ENCODE assay signal across 2 cellular contexts in the genomic region with DNA sequence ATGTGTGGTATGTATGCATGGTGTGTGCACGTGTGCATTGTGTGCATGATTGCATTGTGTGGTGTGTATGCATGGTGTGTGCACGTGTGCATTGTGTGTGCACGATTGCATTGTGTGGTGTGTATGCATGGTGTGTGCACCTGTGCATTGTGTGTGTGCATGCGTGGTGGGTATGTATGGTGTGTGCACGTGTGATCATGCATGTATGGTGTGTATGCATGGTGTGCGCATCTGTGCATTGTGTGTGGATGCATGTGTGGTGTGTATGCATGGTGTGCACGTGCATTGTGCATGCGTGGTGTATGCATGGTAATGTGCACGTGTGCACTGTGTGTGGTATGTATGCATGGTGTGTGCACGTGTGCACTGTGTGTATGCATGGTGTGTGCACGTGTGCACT.
TF ChIP-seq lines count a peak whose summit lies in the region.

No MANE protein-coding gene starts in this region.

TF ChIP-seq in K562, 482 proteins besides CTCF, POLR2A, EP300 and RAD21:
- TF ChIP-seq ZNF134 (CRISPR knock-in tag; conservative IDR thresholded peaks at IDR 0.05) (no peak), SUPT5H (IDR thresholded peaks at IDR 0.05) (peak; percentile 39; the same call in 1 of the 2 replicates), GTF2F1 (IDR thresholded peaks at IDR 0.05; ENCODE audit: low read depth, low read length) (no peak), CREB1 (IDR thresholded peaks at IDR 0.05) (no peak), CREB1 (CRISPR knock-in tag; IDR thresholded peaks at IDR 0.05) (no peak), EHMT2 (IDR thresholded peaks at IDR 0.05) (no peak), ZNF41 (CRISPR knock-in tag; conservative IDR thresholded peaks at IDR 0.05) (no peak), PCBP2 (IDR thresholded peaks at IDR 0.05; ENCODE audit: low read depth, low read length, poor library complexity, severe bottlenecking) (no peak), ZNF124 (CRISPR knock-in tag; IDR thresholded peaks at IDR 0.05) (no peak), NFXL1 (CRISPR knock-in tag; IDR thresholded peaks at IDR 0.05) (no peak), POLR2B (IDR thresholded peaks at IDR 0.05; ENCODE audit: low read depth, partially characterized antibody) (peak; percentile 32), ZSCAN29 (IDR thresholded peaks at IDR 0.05) (no peak), KDM1A (IDR thresholded peaks at IDR 0.05) (peak in 1 of 2 experiments; percentile 51; a peak in 1 of 4 replicates)
- TF ChIP-seq, protein P1, sequence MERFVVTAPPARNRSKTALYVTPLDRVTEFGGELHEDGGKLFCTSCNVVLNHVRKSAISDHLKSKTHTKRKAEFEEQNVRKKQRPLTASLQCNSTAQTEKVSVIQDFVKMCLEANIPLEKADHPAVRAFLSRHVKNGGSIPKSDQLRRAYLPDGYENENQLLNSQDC (CRISPR knock-in tag; IDR thresholded peaks at IDR 0.05) = no peak

TF ChIP-seq in neural cell, 6 proteins besides CTCF, POLR2A, EP300 and RAD21:
- TF ChIP-seq TAF1 (IDR thresholded peaks at IDR 0.05; ENCODE audit: low read depth) = no peak
- TF ChIP-seq POLR2AphosphoS5 (IDR thresholded peaks at IDR 0.05) = peak; percentile 8
- no peak for TF ChIP-seq MXI1 (conservative IDR thresholded peaks at IDR 0.05; ENCODE audit: poor library complexity, severe bottlenecking)
